ENCODE assay signal across 10 cellular contexts in the genomic region with DNA sequence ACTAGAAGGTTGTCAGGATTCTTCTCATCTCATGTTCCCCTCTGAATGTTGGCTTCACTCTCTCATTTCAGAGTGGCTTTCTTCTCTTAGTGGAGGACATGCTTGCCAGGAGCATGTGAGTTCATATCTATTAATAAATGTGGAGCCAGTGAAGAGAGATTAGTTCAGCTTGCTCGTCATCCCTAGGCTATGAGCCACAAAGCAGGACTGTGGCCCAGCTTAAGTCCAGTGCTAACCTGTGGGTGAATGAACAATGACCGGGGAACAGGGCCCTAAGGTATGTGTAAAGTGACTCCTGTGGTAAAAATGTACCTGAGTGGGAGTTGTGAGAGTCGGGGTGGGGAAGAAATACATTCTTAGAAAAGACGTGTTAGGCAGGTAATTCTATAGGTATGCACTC.
DNase-seq lines count a peak whose midpoint lies in the region; ATAC-seq and TF ChIP-seq lines count a peak whose summit lies in the region.
"Had no signal": no experiment of that assay in that cellular context is flagged by ENCODE, and none has a peak within 500 bp of the region (broad histone marks: within the 10 kb centered on the region; RNA-seq: fewer than 3 reads in every experiment).

No MANE protein-coding gene starts in this region.

- POLR2A ChIA-PET in Panc1 (lab: Charles Lee) = no interaction called here

- H3K27ac ChIP-seq in Panc1 (ENCODE audit: low read length) (no peak overlapping the region; the same call in 1 of the 2 replicates), epithelial cell of prostate (peak overlapping the region; percentile 99), thyroid gland (peak overlapping the region in 1 of 3 donors; percentile 0)

- no peaks in the 10 kb centered on the region for H3K27me3 Mint-ChIP-seq in stimulated activated memory B cell treated with anti-CD40 and anti-IgM and Interleukin-4, amounts not matched to agents 10 μg/mL and 1 μg/mL and 100 μg/mL, for 72 hours
- H3K27me3 Mint-ChIP-seq: activated naive CD8-positive, alpha-beta T cell had no signal

- TF ChIP-seq CTCF in Panc1 (IDR thresholded peaks at IDR 0.05) (no peak), thyroid gland (IDR thresholded peaks at IDR 0.05) (no peak), BE2C (IDR thresholded peaks at IDR 0.05; ENCODE audit: low read depth, low read length) (no peak)

- ATAC-seq in Panc1 (peak; percentile 38; the same call in 1 of the 2 replicates), left lobe of liver (no peak), HG02884 (IDR thresholded peaks at IDR 0.05; ENCODE audit: unreplicated experiment) (no peak), HG03196 (IDR thresholded peaks at IDR 0.05; ENCODE audit: unreplicated experiment) (no peak)
- no peak for ATAC-seq in stimulated activated memory B cell treated with anti-CD40 and anti-IgM and Interleukin-4, amounts not matched to agents 10 μg/mL and 1 μg/mL and 100 μg/mL, for 72 hours

- H3K27ac Mint-ChIP-seq in stimulated activated memory B cell treated with anti-CD40 and anti-IgM and Interleukin-4, amounts not matched to agents 10 μg/mL and 1 μg/mL and 100 μg/mL, for 72 hours = no peak overlapping the region
- H3K27ac Mint-ChIP-seq: activated naive CD8-positive, alpha-beta T cell had no signal

- H3K9me3 Mint-ChIP-seq in stimulated activated memory B cell treated with anti-CD40 and anti-IgM and Interleukin-4, amounts not matched to agents 10 μg/mL and 1 μg/mL and 100 μg/mL, for 72 hours = no peaks in the 10 kb centered on the region

- CTCF ChIA-PET in Panc1 (lab: Charles Lee) = no interaction called here

- H3K36me3 ChIP-seq in Panc1 (ENCODE audit: control insufficient read depth, insufficient read depth, low read length) (no peaks in the 10 kb centered on the region), thyroid gland (no peaks in the 10 kb centered on the region), BE2C (no peaks in the 10 kb centered on the region)

- no TSS peak for BruUV-seq in Panc1 (replicated peaks; lab: Mats Ljungman, UMichigan)

- no peaks in the 10 kb centered on the region for H3K36me3 Mint-ChIP-seq in stimulated activated memory B cell treated with anti-CD40 and anti-IgM and Interleukin-4, amounts not matched to agents 10 μg/mL and 1 μg/mL and 100 μg/mL, for 72 hours
- H3K36me3 Mint-ChIP-seq: activated naive CD8-positive, alpha-beta T cell had no signal

- H3K4me3 ChIP-seq in Panc1 (ENCODE audit: low read depth in 2 of 2, low read length in 2 of 2) (no peak overlapping the region), thyroid gland (replicated peaks in 1 of 3) (no peak overlapping the region), BE2C (ENCODE audit: low read depth, low read length) (no peak overlapping the region)

- H3K9me3 ChIP-seq in Panc1 (ENCODE audit: control insufficient read depth, insufficient read depth, low read depth, low read length) (no peaks in the 10 kb centered on the region), thyroid gland (no peaks in the 10 kb centered on the region), BE2C (no peaks in the 10 kb centered on the region)

- no peak for TF ChIP-seq POLR2A in thyroid gland (IDR thresholded peaks at IDR 0.05)

- WGBS in thyroid gland, 2 donors = 69 to 84% methylated on average over 4 of the region's 4 CpGs

- H3K4me3 Mint-ChIP-seq in stimulated activated memory B cell treated with anti-CD40 and anti-IgM and Interleukin-4, amounts not matched to agents 10 μg/mL and 1 μg/mL and 100 μg/mL, for 72 hours = no peak overlapping the region
- H3K4me3 Mint-ChIP-seq: activated naive CD8-positive, alpha-beta T cell had no signal

- H3K4me1 Mint-ChIP-seq in stimulated activated memory B cell treated with anti-CD40 and anti-IgM and Interleukin-4, amounts not matched to agents 10 μg/mL and 1 μg/mL and 100 μg/mL, for 72 hours = peaks cover 7% of the 10 kb centered on the region

- intact Hi-C loops in Panc1 (cut with micrococcal nuclease; ENCODE audit: unreplicated experiment) (no loop called here), thyroid gland (cut with DNase I) (no loop called here)

- H3K4me1 ChIP-seq in Panc1 (ENCODE audit: control insufficient read depth, insufficient read depth, low read length) (no peaks in the 10 kb centered on the region), thyroid gland (peaks cover 0 to 3% of the 10 kb centered on the region in 2 donors), BE2C (no peaks in the 10 kb centered on the region)

- in situ Hi-C loops in Panc1 (cut with HindIII; ENCODE audit: low pct_unique_long_range_greater_than_20kb, low sequenced_read_pairs) = no loop called here

- DNase-seq in Panc1 (ENCODE audit: low read depth, low spot score) (no peak), epithelial cell of prostate (ENCODE audit: low read depth, low spot score) (peak; percentile 94), left lobe of liver (ENCODE audit: low spot score) (peak; percentile 19), thyroid gland (peak; percentile 24 to 39), BE2C (no peak)
- DNase-seq: NCI-H2029 had no signal

- no peaks in the 10 kb centered on the region for H3K27me3 ChIP-seq in Panc1 (ENCODE audit: control insufficient read depth, insufficient read depth, low read length)
- no peaks in the 10 kb centered on the region for H3K27me3 ChIP-seq in thyroid gland
- H3K27me3 ChIP-seq in BE2C = no peaks in the 10 kb centered on the region

Comparison
In these comparisons a context has a peak if more than half of its experiments do, and no peak if none do; other contexts are left out.
1. DNase-seq: peak in epithelial cell of prostate (single experiment), left lobe of liver (single experiment) and thyroid gland (2 of 2); none in Panc1 (single experiment) and BE2C (single experiment).